In the genomic region with DNA sequence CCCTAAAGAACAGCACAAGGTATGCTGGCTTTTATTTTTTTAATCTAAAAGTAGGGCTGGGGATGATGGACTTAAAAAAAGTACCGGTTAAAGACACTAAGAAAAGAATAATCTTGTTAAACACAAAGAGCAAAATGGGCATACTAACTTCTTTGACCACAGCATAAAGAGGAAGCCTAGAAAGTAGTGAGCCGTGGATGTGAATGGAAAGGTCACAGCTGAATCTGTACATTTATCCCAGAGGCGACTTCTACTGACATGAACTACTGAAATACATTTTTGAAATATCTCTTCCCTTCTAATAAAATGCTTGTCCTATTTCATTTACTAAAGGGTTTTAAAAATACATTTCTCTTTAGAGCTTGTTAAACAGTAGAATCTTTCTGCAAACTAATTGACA, we compare ENCODE assay signal across 27 cellular contexts.
A peak's percentile ranks its signal among the peaks of the same experiment; 100 is the strongest.
DNase-seq lines count a peak whose midpoint lies in the region; ATAC-seq, FAIRE-seq and TF ChIP-seq lines count a peak whose summit lies in the region.
"Had no signal": no experiment of that assay in that cellular context is flagged by ENCODE, and none has a peak within 500 bp of the region (broad histone marks: within the 10 kb centered on the region; RNA-seq: fewer than 3 reads in every experiment).

No MANE protein-coding gene starts in this region.

- H3K36me3 ChIP-seq in A673 (ENCODE audit: insufficient read depth, low read length, poor library complexity, severe bottlenecking) (no peaks in the 10 kb centered on the region), HUES64 (ENCODE audit: insufficient read depth, low read length) (peaks cover 10% of the 10 kb centered on the region), kidney (ENCODE audit: control insufficient read depth in 1 of 2, insufficient read depth in 2 of 2, low read length in 2 of 2) (no peaks in the 10 kb centered on the region), body of pancreas (replicated peaks in 1 of 2; ENCODE audit: insufficient read depth in 1 of 2, low read depth in 2 of 2) (no peaks in the 10 kb centered on the region)
- H3K36me3 ChIP-seq: suprapubic skin, upper lobe of right lung had no signal

- no peaks in the 10 kb centered on the region for H3K27me3 Mint-ChIP-seq in WTC11 (ENCODE audit: low read depth)
- H3K27me3 Mint-ChIP-seq in naive B cell, result no peaks in the 10 kb centered on the region
- H3K27me3 Mint-ChIP-seq: CD4-positive, alpha-beta T cell had no signal

- H3K9me3 ChIP-seq in A673 (ENCODE audit: low read depth, low read length, poor library complexity, severe bottlenecking) (no peaks in the 10 kb centered on the region), HUES64 (ENCODE audit: insufficient read depth, low read depth, low read length) (no peaks in the 10 kb centered on the region), kidney (ENCODE audit: control insufficient read depth in 1 of 2, low read length in 2 of 2) (no peaks in the 10 kb centered on the region), body of pancreas (no peaks in the 10 kb centered on the region)
- H3K9me3 ChIP-seq: suprapubic skin, upper lobe of right lung had no signal

- H3K36me3 Mint-ChIP-seq in WTC11 (0 out of 2 replicates have a peak, but pooled peaks cover 3% of the 10 kb centered on the region), naive B cell (peaks cover 5 to 21% of the 10 kb centered on the region in 2 donors)
- H3K36me3 Mint-ChIP-seq: natural killer cell had no signal

- BruUV-seq in A673 (replicated peaks; lab: Mats Ljungman, UMichigan), result no TSS peak

- H3K27me3 ChIP-seq in A673 (replicated peaks; ENCODE audit: insufficient read depth, low read depth, low read length, poor library complexity) (no peaks in the 10 kb centered on the region), HUES64 (ENCODE audit: insufficient read depth, low read length) (no peaks in the 10 kb centered on the region), body of pancreas (no peaks in the 10 kb centered on the region)
- H3K27me3 ChIP-seq: suprapubic skin, upper lobe of right lung had no signal

- H3K4me1 Mint-ChIP-seq in WTC11 (peaks cover 64% of the 10 kb centered on the region), naive B cell (peaks cover 39 to 57% (median 57%) of the 10 kb centered on the region in 3 donors)

- no peaks in the 10 kb centered on the region for H3K9me3 Mint-ChIP-seq in WTC11
- no peaks in the 10 kb centered on the region for H3K9me3 Mint-ChIP-seq in naive B cell
- H3K9me3 Mint-ChIP-seq: activated T-cell treated with anti-CD3 and anti-CD28 coated beads, Interleukin-2, amount 50 U/mL, for 4 hours; CD4-positive, alpha-beta T cell; natural killer cell; stimulated activated effector memory CD8-positive, alpha-beta T cell treated with anti-CD3 and anti-CD28 coated beads, Interleukin-12 subunit alpha, Interleukin-12 subunit beta, amount 100 ng/mL, for 72 hours had no signal

- ATAC-seq in WTC11 (no peak), naive B cell (ENCODE audit: low read depth in 2 of 2) (peak; percentile 48 to 65), body of pancreas (no peak)
- ATAC-seq: activated T-cell treated with anti-CD3 and anti-CD28 coated beads, Interleukin-2, amount 50 U/mL, for 4 hours; natural killer cell; stimulated activated effector memory CD8-positive, alpha-beta T cell treated with anti-CD3 and anti-CD28 coated beads, Interleukin-12 subunit alpha, Interleukin-12 subunit beta, amount 100 ng/mL, for 72 hours; upper lobe of right lung had no signal

- DNase-seq in A673 (ENCODE audit: low spot score), result no peak
- DNase-seq in WTC11 (ENCODE audit: low spot score), result no peak
- DNase-seq in naive B cell, result peak; percentile 15
- no peak for DNase-seq in kidney
- DNase-seq in body of pancreas, result no peak
- no peak for DNase-seq in COR-L47 (lab: John Stamatoyannopoulos, UW)
- DNase-seq in NK-92 treated with Interleukin-12 subunit alpha and Interleukin-12 subunit beta, amount 100 ng/mL, for 24 hours (lab: John Stamatoyannopoulos, UW), result no peak
- DNase-seq: activated gamma-delta T cell treated with Interleukin-2 at 50 U/mL for 16 hours; activated T-cell treated with anti-CD3 and anti-CD28 coated beads, Interleukin-2, amount 50 U/mL, for 4 hours; CD4-positive, alpha-beta T cell; central memory CD4-positive, alpha-beta T cell; cortex of kidney; glutamatergic neuron; GM23248; natural killer cell; NCI-H1417 treated with DMSO at 0.1 percent for 48 hours; NCI-H2081 treated with DMSO at 0.1 percent for 48 hours; SIG-M5; upper lobe of right lung had no signal

- peaks cover 76% of the 10 kb centered on the region for H3K4me1 ChIP-seq in A673 (ENCODE audit: insufficient read depth, low read length, poor library complexity, severe bottlenecking)
- H3K4me1 ChIP-seq in HUES64 (ENCODE audit: insufficient read depth, low read length), result peaks cover 63% of the 10 kb centered on the region
- peaks cover 24 to 42% of the 10 kb centered on the region in 2 donors for H3K4me1 ChIP-seq in kidney (ENCODE audit: control insufficient read depth in 1 of 2, insufficient read depth in 1 of 2, low read depth in 1 of 2, low read length in 2 of 2)
- peaks cover 28% of the 10 kb centered on the region for H3K4me1 ChIP-seq in body of pancreas

- H3K27ac Mint-ChIP-seq in WTC11, result 0 out of 2 replicates have a peak overlapping the region, but pooled peaks have one; percentile 53
- peak overlapping the region in 2 of 6 donors; percentile 12 to 29 for H3K27ac Mint-ChIP-seq in naive B cell
- H3K27ac Mint-ChIP-seq: natural killer cell; stimulated activated effector memory CD8-positive, alpha-beta T cell treated with anti-CD3 and anti-CD28 coated beads, Interleukin-12 subunit alpha, Interleukin-12 subunit beta, amount 100 ng/mL, for 72 hours had no signal

- CTCF ChIA-PET in A673 (lab: Charles Lee), result no interaction called here
- CTCF ChIA-PET in WTC11 (lab: Charles Lee), result no interaction called here

- no peak for FAIRE-seq in kidney (lab: Jason Lieb, UNC)
- FAIRE-seq: A204.1, astrocyte, islet of Langerhans, RCC 7860 had no signal

- TF ChIP-seq CTCF in A673 (conservative IDR thresholded peaks at IDR 0.05; ENCODE audit: low read depth, low read length) (no peak), WTC11 (IDR thresholded peaks at IDR 0.05) (no peak), kidney (IDR thresholded peaks at IDR 0.05; ENCODE audit: borderline replicate concordance, extremely low read depth, insufficient read depth) (no peak), body of pancreas (IDR thresholded peaks at IDR 0.05) (no peak)

- intact Hi-C loops in A673 (cut with micrococcal nuclease; ENCODE audit: unreplicated experiment) (no loop called here), kidney (cut with DNase I) (no loop called here), body of pancreas (cut with DNase I) (no loop called here)

- no peak overlapping the region for H3K4me3 Mint-ChIP-seq in WTC11
- H3K4me3 Mint-ChIP-seq in naive B cell, result peak overlapping the region in 2 of 8 donors; percentile 39 to 72
- H3K4me3 Mint-ChIP-seq: activated T-cell treated with anti-CD3 and anti-CD28 coated beads, Interleukin-2, amount 50 U/mL, for 4 hours; CD4-positive, alpha-beta T cell; natural killer cell; stimulated activated effector memory CD8-positive, alpha-beta T cell treated with anti-CD3 and anti-CD28 coated beads, Interleukin-12 subunit alpha, Interleukin-12 subunit beta, amount 100 ng/mL, for 72 hours had no signal

- 100% methylated on average over 2 of the region's 3 CpGs for WGBS in HUES64
- WGBS in body of pancreas, 2 donors, result 91 to 94% methylated on average over 3 of the region's 3 CpGs

- TF ChIP-seq POLR2A in body of pancreas (IDR thresholded peaks at IDR 0.05), result no peak

- no peak overlapping the region for H3K9ac ChIP-seq in HUES64 (ENCODE audit: low read depth, low read length)
- no peak overlapping the region for H3K9ac ChIP-seq in kidney (ENCODE audit: low read length in 2 of 2)
- H3K9ac ChIP-seq: GM23248 had no signal

- H3K4me3 ChIP-seq in A673 (ENCODE audit: low read depth, low read length, poor library complexity, severe bottlenecking) (no peak overlapping the region), HUES64 (ENCODE audit: low read length) (no peak overlapping the region), kidney (ENCODE audit: low read length in 2 of 2) (no peak overlapping the region), body of pancreas (no peak overlapping the region)
- H3K4me3 ChIP-seq: GM23248, suprapubic skin, upper lobe of right lung had no signal

- POLR2A ChIA-PET in A673 (lab: Charles Lee; ENCODE audit: low non-redundant PET), result no interaction called here
- POLR2A ChIA-PET in WTC11 (lab: Charles Lee), result no interaction called here

- peak overlapping the region; percentile 5 for H3K27ac ChIP-seq in A673 (ENCODE audit: low read depth, low read length, poor library complexity, severe bottlenecking)
- peak overlapping the region; percentile 76; the same call in 1 of the 2 replicates for H3K27ac ChIP-seq in HUES64 (ENCODE audit: low read depth, low read length)
- H3K27ac ChIP-seq in kidney (ENCODE audit: low read depth in 2 of 2, low read length in 2 of 2), result no peak overlapping the region
- H3K27ac ChIP-seq in body of pancreas, result no peak overlapping the region
- H3K27ac ChIP-seq: GM23248, suprapubic skin, upper lobe of right lung, VCaP had no signal

TF ChIP-seq in WTC11, 78 proteins besides CTCF, POLR2A, EP300 and RAD21 (continues in another document):
- TF ChIP-seq, protein P1, sequence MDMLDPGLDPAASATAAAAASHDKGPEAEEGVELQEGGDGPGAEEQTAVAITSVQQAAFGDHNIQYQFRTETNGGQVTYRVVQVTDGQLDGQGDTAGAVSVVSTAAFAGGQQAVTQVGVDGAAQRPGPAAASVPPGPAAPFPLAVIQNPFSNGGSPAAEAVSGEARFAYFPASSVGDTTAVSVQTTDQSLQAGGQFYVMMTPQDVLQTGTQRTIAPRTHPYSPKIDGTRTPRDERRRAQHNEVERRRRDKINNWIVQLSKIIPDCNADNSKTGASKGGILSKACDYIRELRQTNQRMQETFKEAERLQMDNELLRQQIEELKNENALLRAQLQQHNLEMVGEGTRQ (CRISPR knock-in tag; IDR thresholded peaks at IDR 0.05), result no peak
- TF ChIP-seq ZNF138 (CRISPR knock-in tag; conservative IDR thresholded peaks at IDR 0.05) (no peak), ZNF416 (CRISPR knock-in tag; IDR thresholded peaks at IDR 0.05) (no peak), KAT7 (CRISPR knock-in tag; IDR thresholded peaks at IDR 0.05; ENCODE audit: borderline replicate concordance) (no peak)
- TF ChIP-seq, protein P2, sequence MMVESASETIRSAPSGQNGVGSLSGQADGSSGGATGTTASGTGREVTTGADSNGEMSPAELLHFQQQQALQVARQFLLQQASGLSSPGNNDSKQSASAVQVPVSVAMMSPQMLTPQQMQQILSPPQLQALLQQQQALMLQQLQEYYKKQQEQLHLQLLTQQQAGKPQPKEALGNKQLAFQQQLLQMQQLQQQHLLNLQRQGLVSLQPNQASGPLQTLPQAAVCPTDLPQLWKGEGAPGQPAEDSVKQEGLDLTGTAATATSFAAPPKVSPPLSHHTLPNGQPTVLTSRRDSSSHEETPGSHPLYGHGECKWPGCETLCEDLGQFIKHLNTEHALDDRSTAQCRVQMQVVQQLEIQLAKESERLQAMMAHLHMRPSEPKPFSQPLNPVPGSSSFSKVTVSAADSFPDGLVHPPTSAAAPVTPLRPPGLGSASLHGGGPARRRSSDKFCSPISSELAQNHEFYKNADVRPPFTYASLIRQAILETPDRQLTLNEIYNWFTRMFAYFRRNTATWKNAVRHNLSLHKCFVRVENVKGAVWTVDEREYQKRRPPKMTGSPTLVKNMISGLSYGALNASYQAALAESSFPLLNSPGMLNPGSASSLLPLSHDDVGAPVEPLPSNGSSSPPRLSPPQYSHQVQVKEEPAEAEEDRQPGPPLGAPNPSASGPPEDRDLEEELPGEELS (CRISPR knock-in tag; IDR thresholded peaks at IDR 0.05), result no peak

Comparison
In these comparisons a context has a peak if more than half of its experiments do, and no peak if none do; other contexts are left out.
1. H3K27ac ChIP-seq: peak in A673 (single experiment) and HUES64 (single experiment); none in kidney (0 of 2) and body of pancreas (0 of 4).
2. ATAC-seq: peak in naive B cell (2 of 2); none in WTC11 (single experiment) and body of pancreas (single experiment).